ENCODE assay signal across 14 cellular contexts in the genomic region with DNA sequence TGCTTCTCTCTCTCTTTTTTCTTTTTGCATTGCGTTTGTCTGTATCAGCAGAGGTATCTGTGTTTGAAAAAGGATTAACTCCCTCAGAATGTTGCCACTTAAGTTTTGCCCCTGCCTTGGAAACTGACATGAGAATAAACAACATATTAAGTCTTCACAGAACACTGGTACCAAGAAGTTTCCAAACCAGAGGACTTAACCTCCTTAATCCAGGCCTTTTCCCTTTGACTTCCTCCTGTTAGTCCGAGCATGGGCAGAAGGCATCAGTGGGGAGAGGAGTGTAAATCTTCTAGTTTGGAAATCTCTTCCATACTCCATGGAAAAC.
DNase-seq lines count a peak whose midpoint lies in the region; ATAC-seq and TF ChIP-seq lines count a peak whose summit lies in the region.
"Had no signal": no experiment of that assay in that cellular context is flagged by ENCODE, and none has a peak within 500 bp of the region (broad histone marks: within the 10 kb centered on the region; RNA-seq: fewer than 3 reads in every experiment).

No MANE protein-coding gene starts in this region.

- H3K36me3 Mint-ChIP-seq in HFFc6 (ENCODE audit: low read depth) = peaks cover 19% of the 10 kb centered on the region
- H3K36me3 Mint-ChIP-seq in progenitor cell of endocrine pancreas (ENCODE audit: insufficient read depth) = peaks cover 9% of the 10 kb centered on the region

- H3K27ac Mint-ChIP-seq in HFFc6 = peak overlapping the region; percentile 58
- H3K27ac Mint-ChIP-seq in progenitor cell of endocrine pancreas = peak overlapping the region; percentile 53

- H3K4me3 ChIP-seq in mesenchymal stem cell (ENCODE audit: insufficient read depth in 1 of 2, low read depth in 1 of 2, low read length in 2 of 2) = no peak overlapping the region
- H3K4me3 ChIP-seq: BLaER1 had no signal

- H3K4me3 Mint-ChIP-seq in HFFc6 (peak overlapping the region; percentile 59), progenitor cell of endocrine pancreas (ENCODE audit: low read depth) (no peak overlapping the region)

- no peak overlapping the region for H4K91ac ChIP-seq in mesenchymal stem cell (ENCODE audit: low read length)

- H3K79me1 ChIP-seq in mesenchymal stem cell (replicated peaks; ENCODE audit: low read length, poor library complexity, severe bottlenecking) = no peaks in the 10 kb centered on the region

- H3K36me3 ChIP-seq in mesenchymal stem cell (ENCODE audit: control insufficient read depth in 1 of 2, insufficient read depth in 2 of 2, low read depth in 1 of 2, low read length in 2 of 2) = no peaks in the 10 kb centered on the region
- H3K36me3 ChIP-seq: BLaER1 had no signal

- H3K4me1 Mint-ChIP-seq in HFFc6 (ENCODE audit: low read depth) = peaks cover 67% of the 10 kb centered on the region
- peaks cover 45% of the 10 kb centered on the region for H3K4me1 Mint-ChIP-seq in progenitor cell of endocrine pancreas (ENCODE audit: low read depth)

- H2BK12ac ChIP-seq in mesenchymal stem cell (ENCODE audit: low read length in 2 of 2) = peak overlapping the region in 1 of 2 experiments; percentile 66

- H3K27me3 ChIP-seq in mesenchymal stem cell (ENCODE audit: control insufficient read depth in 1 of 2, insufficient read depth in 1 of 2, low read length in 2 of 2) = no peaks in the 10 kb centered on the region
- H3K27me3 ChIP-seq: BLaER1 had no signal

- TF ChIP-seq CTCF in HFFc6 (IDR thresholded peaks at IDR 0.05) (no peak), progenitor cell of endocrine pancreas (IDR thresholded peaks at IDR 0.05; ENCODE audit: unreplicated experiment) (no peak)

- H3K27ac ChIP-seq in mesenchymal stem cell (ENCODE audit: low read length, poor library complexity, severe bottlenecking) = no peak overlapping the region
- H3K27ac ChIP-seq: BLaER1 had no signal

- peak overlapping the region in 1 of 2 experiments; percentile 4 for H3K18ac ChIP-seq in mesenchymal stem cell (ENCODE audit: low read depth in 1 of 2, low read length in 2 of 2)

- no peak overlapping the region for H4K8ac ChIP-seq in mesenchymal stem cell (ENCODE audit: low read length)

- no peak for ATAC-seq in HG03025 (IDR thresholded peaks at IDR 0.05; ENCODE audit: low FRiP score, unreplicated experiment)
- ATAC-seq in GM18861 (IDR thresholded peaks at IDR 0.05; ENCODE audit: unreplicated experiment) = no peak
- ATAC-seq: HCT116 had no signal

- no peak overlapping the region for H3K23ac ChIP-seq in mesenchymal stem cell (ENCODE audit: low read length in 2 of 2)

- no peak overlapping the region for H2AK5ac ChIP-seq in mesenchymal stem cell (ENCODE audit: low read length, severe bottlenecking)

- H3K4me2 ChIP-seq in mesenchymal stem cell (ENCODE audit: low read length, poor library complexity, severe bottlenecking) = no peak overlapping the region
- H3K4me2 ChIP-seq: BLaER1 had no signal

- DNase-seq in HFFc6 (no peak), amniotic epithelial cell (ENCODE audit: low read depth) (peak; percentile 89), mesenchymal stem cell (peak; percentile 84), progenitor cell of endocrine pancreas (ENCODE audit: low spot score, unreplicated experiment) (no peak), DMS153 treated with DMSO at 0.1 percent for 48 hours (lab: John Stamatoyannopoulos, UW; ENCODE audit: unreplicated experiment) (no peak)
- no peak for DNase-seq in activated CD4-positive, CD25-positive, alpha-beta regulatory T cell (lab: John Stamatoyannopoulos, UW)
- DNase-seq: DMS 273 treated with DMSO at 0.1 percent for 48 hours, KG1, NCI-H1048, NCI-H2107 had no signal

- H3K14ac ChIP-seq in mesenchymal stem cell (ENCODE audit: low read length in 2 of 2) = no peak overlapping the region

- H3K9ac ChIP-seq in mesenchymal stem cell (ENCODE audit: low read length) = no peak overlapping the region
- H3K9ac ChIP-seq: BLaER1 had no signal

- H3K4ac ChIP-seq in mesenchymal stem cell (ENCODE audit: low read depth in 1 of 2, low read length in 2 of 2) = peak overlapping the region in 1 of 2 experiments; percentile 92

- no peak overlapping the region for H2AFZ ChIP-seq in mesenchymal stem cell (ENCODE audit: low read depth, low read length)

- H3K9me3 ChIP-seq in mesenchymal stem cell (ENCODE audit: control insufficient read depth, low read length) = no peaks in the 10 kb centered on the region
- H3K9me3 ChIP-seq: BLaER1 had no signal

- H2BK15ac ChIP-seq in mesenchymal stem cell (ENCODE audit: low read depth, poor library complexity, severe bottlenecking) = no peak overlapping the region

- H3K9me3 Mint-ChIP-seq in HFFc6 (no peaks in the 10 kb centered on the region), progenitor cell of endocrine pancreas (ENCODE audit: low read depth) (peaks cover 6% of the 10 kb centered on the region)

- H2BK120ac ChIP-seq in mesenchymal stem cell (ENCODE audit: low read depth, low read length) = peak overlapping the region; percentile 98

- 60% methylated on average over 2 of the region's 2 CpGs for WGBS in mesenchymal stem cell

- peaks cover 3% of the 10 kb centered on the region for H3K4me1 ChIP-seq in mesenchymal stem cell (ENCODE audit: control insufficient read depth, insufficient read depth, low read depth, low read length)
- H3K4me1 ChIP-seq: BLaER1 had no signal

- H3K27me3 Mint-ChIP-seq in HFFc6 (ENCODE audit: insufficient read depth) = no peaks in the 10 kb centered on the region
- H3K27me3 Mint-ChIP-seq in progenitor cell of endocrine pancreas = no peaks in the 10 kb centered on the region

- H2BK5ac ChIP-seq in mesenchymal stem cell (ENCODE audit: low read depth, low read length, poor library complexity, severe bottlenecking) = no peak overlapping the region

Comparison
In these comparisons a context has a peak if more than half of its experiments do, and no peak if none do; other contexts are left out.
1. DNase-seq: peak in amniotic epithelial cell (single experiment) and mesenchymal stem cell (single experiment); none in HFFc6 (single experiment), progenitor cell of endocrine pancreas (single experiment), activated CD4-positive, CD25-positive, alpha-beta regulatory T cell (0 of 4) and DMS153 treated with DMSO at 0.1 percent for 48 hours (single experiment).